Comparison of ENCODE assay signal across 1 cellular context in genomic region chrX:2764766-2765666, GRCh38.
TF ChIP-seq lines count a peak whose summit lies in the region.

No MANE protein-coding gene starts in this region.

TF ChIP-seq in GM23338, 12 proteins besides CTCF, POLR2A, EP300 and RAD21 (continued from another document):
- TF ChIP-seq ZNF462 (CRISPR knock-in tag; IDR thresholded peaks at IDR 0.05) (no peak), REST (IDR thresholded peaks at IDR 0.05; ENCODE audit: unreplicated experiment) (no peak), ETS1 (IDR thresholded peaks at IDR 0.05) (no peak), POLR2AphosphoS5 (IDR thresholded peaks at IDR 0.05; ENCODE audit: low read depth) (no peak), EZH2 (IDR thresholded peaks at IDR 0.05; ENCODE audit: low read depth, unreplicated experiment) (no peak), ZNF331 (CRISPR knock-in tag; IDR thresholded peaks at IDR 0.05; ENCODE audit: low read depth) (no peak), JUNB (IDR thresholded peaks at IDR 0.05; ENCODE audit: unreplicated experiment) (no peak), CREB1 (CRISPR knock-in tag; IDR thresholded peaks at IDR 0.05; ENCODE audit: low read depth) (no peak)
TF ChIP-seq in GM23338: peak in this region for 0.
